In genomic region chr4:89836897-89837384, GRCh38 we compare ENCODE assay signal across 8 cellular contexts. TPM values are rescaled to one million over a fixed set of nuclear protein-coding genes. Genes with fewer than 3 reads are reported as not detected.
A peak's percentile ranks its signal among the peaks of the same experiment; 100 is the strongest.
DNase-seq lines count a peak whose midpoint lies in the region; ATAC-seq and TF ChIP-seq lines count a peak whose summit lies in the region.

Gene SNCA, minus strand, starts transcription at chr4:89837161. Its CDS starts 1,494 bp downstream, at chr4:89835667.

- POLR2A ChIA-PET in AG04449 (lab: Yijun Ruan, JAX): no interaction called here

- peak within 1 kb of the TSS in 1 of 2 donors; percentile 58 for H3K27ac ChIP-seq in esophagus (ENCODE audit: low read depth in 2 of 2, low read length in 1 of 2)
- H3K27ac ChIP-seq in mesendoderm (ENCODE audit: low read depth, low read length): peak within 1 kb of the TSS; percentile 49

- H3K27ac Mint-ChIP-seq in activated CD8-positive, alpha-beta memory T cell treated with anti-CD3 and anti-CD28 coated beads, Interleukin-2, amount 10 ng/mL, durations not matched to agents 7 days and 5 days: no peak within 1 kb of the TSS

- no peak within 1 kb of the TSS for H2BK15ac ChIP-seq in mesendoderm (replicated peaks; ENCODE audit: low read depth)

- H3K18ac ChIP-seq in mesendoderm (ENCODE audit: low read length): no peak within 1 kb of the TSS

- peak within 1 kb of the TSS; percentile 66 for H3K4me3 Mint-ChIP-seq in activated CD8-positive, alpha-beta memory T cell treated with anti-CD3 and anti-CD28 coated beads, Interleukin-2, amount 10 ng/mL, durations not matched to agents 7 days and 5 days

- peak within 1 kb of the TSS; percentile 82 for H3K4me2 ChIP-seq in mesendoderm (ENCODE audit: low read length)

- WGBS in esophagus, 2 donors: 1 to 2% methylated on average over 47 to 48 of the region's 48 CpGs
- no CpG with 5 or more reads among the region's 48 CpGs for WGBS in mesendoderm (ENCODE audit: extremely low coverage, insufficient coverage, low lambda C conversion rate)

- H3K36me3 ChIP-seq in esophagus (ENCODE audit: control insufficient read depth in 2 of 2, insufficient read depth in 2 of 2, low read length in 1 of 2) (no peaks in the 10 kb centered on the region), mesendoderm (ENCODE audit: control insufficient read depth, insufficient read depth, low read length) (no peaks in the 10 kb centered on the region)

- peak within 1 kb of the TSS; percentile 41 for H2BK5ac ChIP-seq in mesendoderm (ENCODE audit: low read length)

- no peaks in the 10 kb centered on the region for H3K9me3 Mint-ChIP-seq in activated CD8-positive, alpha-beta memory T cell treated with anti-CD3 and anti-CD28 coated beads, Interleukin-2, amount 10 ng/mL, durations not matched to agents 7 days and 5 days (ENCODE audit: low read depth)

- peak within 1 kb of the TSS; percentile 69 for H3K9ac ChIP-seq in mesendoderm (ENCODE audit: low read length)

- H3K36me3 Mint-ChIP-seq in activated CD8-positive, alpha-beta memory T cell treated with anti-CD3 and anti-CD28 coated beads, Interleukin-2, amount 10 ng/mL, durations not matched to agents 7 days and 5 days: peaks cover 2% of the 10 kb centered on the region

- no peaks in the 10 kb centered on the region for H3K79me2 ChIP-seq in mesendoderm (ENCODE audit: control insufficient read depth, insufficient read depth, low read length)

- CTCF ChIA-PET in AG04449 (lab: Yijun Ruan, JAX): no interaction called here
- CTCF ChIA-PET in activated CD8-positive, alpha-beta memory T cell treated with anti-CD3 and anti-CD28 coated beads, Interleukin-2, amount 10 ng/mL, durations not matched to agents 7 days and 5 days (lab: Charles Lee): no interaction called here

- peak; percentile 50 for ATAC-seq in GM19395 (IDR thresholded peaks at IDR 0.05; ENCODE audit: unreplicated experiment)
- ATAC-seq in activated CD8-positive, alpha-beta memory T cell treated with anti-CD3 and anti-CD28 coated beads, Interleukin-2, amount 10 ng/mL, durations not matched to agents 7 days and 5 days: peak; percentile 78
- ATAC-seq in GM19452 (IDR thresholded peaks at IDR 0.05; ENCODE audit: unreplicated experiment): no peak

- H3K4me1 ChIP-seq in esophagus (ENCODE audit: control insufficient read depth in 2 of 2, insufficient read depth in 2 of 2, low read length in 1 of 2) (peaks cover 0 to 7% of the 10 kb centered on the region in 2 donors), mesendoderm (ENCODE audit: control insufficient read depth, low read depth, low read length) (no peaks in the 10 kb centered on the region)

- H3K27me3 Mint-ChIP-seq in activated CD8-positive, alpha-beta memory T cell treated with anti-CD3 and anti-CD28 coated beads, Interleukin-2, amount 10 ng/mL, durations not matched to agents 7 days and 5 days: peaks cover 73% of the 10 kb centered on the region

- H3K4me3 ChIP-seq in AG04449 (ENCODE audit: low read depth, low read length) (peak within 1 kb of the TSS; percentile 49), esophagus (ENCODE audit: low read depth in 1 of 2, low read length in 2 of 2) (peak within 1 kb of the TSS; percentile 43 to 52), mesendoderm (ENCODE audit: low read length) (peak within 1 kb of the TSS; percentile 70)

- H3K9me3 ChIP-seq in esophagus (ENCODE audit: control insufficient read depth in 2 of 2, insufficient read depth in 1 of 2, low read depth in 1 of 2, low read length in 1 of 2): no peaks in the 10 kb centered on the region

- peak within 1 kb of the TSS; percentile 88 for H3K56ac ChIP-seq in mesendoderm (ENCODE audit: low read length)

- H4K5ac ChIP-seq in mesendoderm (ENCODE audit: low read length): no peak within 1 kb of the TSS

- H4K8ac ChIP-seq in mesendoderm (ENCODE audit: low read depth, low read length): no peak within 1 kb of the TSS

- DNase-seq in AG04449 (ENCODE audit: low read depth, low spot score) (no peak), NCI-H226 (peak; percentile 18), mesendoderm (peak; percentile 90)
- peak; percentile 43 for DNase-seq in activated CD8-positive, alpha-beta memory T cell treated with anti-CD3 and anti-CD28 coated beads, Interleukin-2, amount 10 ng/mL, durations not matched to agents 7 days and 5 days
- peak in 2 of 3 donors; percentile 12 to 24 for DNase-seq in stimulated activated CD4-positive, alpha-beta T cell treated with anti-CD3 and anti-CD28 coated beads, TNF-alpha, amount 100 ng/mL, for 48 hours (ENCODE audit: low read depth in 3 of 3)

- no peak for TF ChIP-seq CTCF in AG04449 (IDR thresholded peaks at IDR 0.05; ENCODE audit: insufficient read depth, low read length, missing control alignments)

- H3K27me3 ChIP-seq in esophagus (ENCODE audit: control insufficient read depth in 1 of 2, insufficient read depth in 2 of 2, low read length in 2 of 2) (peaks cover 5 to 15% of the 10 kb centered on the region in 2 donors), mesendoderm (ENCODE audit: insufficient read depth, low read length, poor library complexity) (peaks cover 1% of the 10 kb centered on the region)

- H2BK120ac ChIP-seq in mesendoderm (ENCODE audit: low read depth, low read length): no peak within 1 kb of the TSS

- H3K4me1 Mint-ChIP-seq in activated CD8-positive, alpha-beta memory T cell treated with anti-CD3 and anti-CD28 coated beads, Interleukin-2, amount 10 ng/mL, durations not matched to agents 7 days and 5 days: peaks cover 21% of the 10 kb centered on the region

- H3K79me1 ChIP-seq in mesendoderm (ENCODE audit: low read length): no peaks in the 10 kb centered on the region

- no peak within 1 kb of the TSS for H3K4ac ChIP-seq in mesendoderm (ENCODE audit: low read depth, low read length)

- no peak within 1 kb of the TSS for H2AK5ac ChIP-seq in mesendoderm (ENCODE audit: low read length)

- H3K23ac ChIP-seq in mesendoderm (ENCODE audit: low read length): no peak within 1 kb of the TSS

RNA-seq across cellular contexts. Expression of gene SNCA, which starts in this region (rescaled TPM):
- 1 to 10 TPM; 1.6 to 2.0 TPM for total RNA-seq in activated CD8-positive, alpha-beta memory T cell treated with anti-CD3 and anti-CD28 coated beads, Interleukin-2, amount 10 ng/mL, durations not matched to agents 7 days and 5 days
- polyA plus RNA-seq in esophagus: 1 to 10 TPM; 2.0 to 7.4 TPM
- 6.3 TPM for polyA plus RNA-seq in mesendoderm (2013, experiment 1 of 2)
- 7.6 TPM for polyA plus RNA-seq in mesendoderm (2013, experiment 2 of 2)
